Comparison of ENCODE assay signal across 10 cellular contexts in the genomic region with DNA sequence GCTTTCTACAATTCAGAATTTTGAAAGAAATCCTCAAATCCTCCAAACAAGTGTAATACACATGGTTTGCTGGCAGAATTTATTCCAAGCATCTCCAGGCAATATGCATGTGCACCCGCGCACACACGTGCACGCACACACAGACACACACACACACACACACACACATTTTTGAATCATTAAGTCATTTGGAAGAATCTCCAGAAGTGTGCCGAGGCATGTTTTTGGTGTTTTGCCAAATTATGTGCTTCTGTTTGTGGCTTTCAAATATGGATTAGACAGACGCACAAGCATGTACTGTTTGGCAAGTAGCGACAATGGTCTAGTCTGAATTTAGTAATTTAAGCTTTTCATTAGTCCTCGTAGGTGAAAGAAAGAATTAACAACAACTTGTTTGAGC. TPM values are rescaled to one million over a fixed set of nuclear protein-coding genes. Genes with fewer than 3 reads are reported as not detected.
DNase-seq lines count a peak whose midpoint lies in the region; ATAC-seq and TF ChIP-seq lines count a peak whose summit lies in the region.
"Had no signal": no experiment of that assay in that cellular context is flagged by ENCODE, and none has a peak within 500 bp of the region (broad histone marks: within the 10 kb centered on the region; RNA-seq: fewer than 3 reads in every experiment).

No MANE protein-coding gene starts in this region.

- peak overlapping the region; percentile 63 for H3K27ac Mint-ChIP-seq in MCF 10A (ENCODE audit: low read depth, unreplicated experiment)
- no peak overlapping the region for H3K27ac Mint-ChIP-seq in activated CD4-positive, alpha-beta T cell treated with anti-CD3 and anti-CD28 coated beads, Interleukin-2, amount 10 ng/mL, durations not matched to agents 24 days and 14 days

- H3K4me3 ChIP-seq in right cardiac atrium (ENCODE audit: low read length) = no peak overlapping the region

- TF ChIP-seq CTCF in MCF 10A (IDR thresholded peaks at IDR 0.05; ENCODE audit: unreplicated experiment) = no peak
- no peak for TF ChIP-seq CTCF in GM13976 (IDR thresholded peaks at IDR 0.05; ENCODE audit: borderline replicate concordance, control extremely low read depth, extremely low read depth, insufficient read depth, missing control alignments)

- no peaks in the 10 kb centered on the region for H3K27me3 ChIP-seq in right cardiac atrium (ENCODE audit: control insufficient read depth, insufficient read depth)

- no TSS peak for BruUV-seq in MCF 10A (replicated peaks; lab: Mats Ljungman, UMichigan)

- H3K4me3 Mint-ChIP-seq in MCF 10A (ENCODE audit: unreplicated experiment) = peak overlapping the region; percentile 54
- no peak overlapping the region for H3K4me3 Mint-ChIP-seq in activated CD4-positive, alpha-beta T cell treated with anti-CD3 and anti-CD28 coated beads, Interleukin-2, amount 10 ng/mL, durations not matched to agents 24 days and 14 days

- H3K9me3 Mint-ChIP-seq in MCF 10A (ENCODE audit: unreplicated experiment) = no peaks in the 10 kb centered on the region
- H3K9me3 Mint-ChIP-seq in activated CD4-positive, alpha-beta T cell treated with anti-CD3 and anti-CD28 coated beads, Interleukin-2, amount 10 ng/mL, durations not matched to agents 24 days and 14 days = no peaks in the 10 kb centered on the region

- in situ Hi-C loops in GM13976 (cut with MboI; ENCODE audit: low sequenced_read_pairs, unreplicated experiment) = no loop called here

- H3K4me1 ChIP-seq in right cardiac atrium (ENCODE audit: control insufficient read depth, insufficient read depth, low read length) = peaks cover 18% of the 10 kb centered on the region

- H3K27me3 Mint-ChIP-seq in MCF 10A (ENCODE audit: insufficient read depth, unreplicated experiment) = no peaks in the 10 kb centered on the region
- H3K27me3 Mint-ChIP-seq in activated CD4-positive, alpha-beta T cell treated with anti-CD3 and anti-CD28 coated beads, Interleukin-2, amount 10 ng/mL, durations not matched to agents 24 days and 14 days = peaks cover 13% of the 10 kb centered on the region

- CTCF ChIA-PET in MCF 10A (lab: Yijun Ruan, JAX) = interaction anchor here (0.7 to 1.5 kb wide), 3 partner anchors 14 to 73 kb away, joined by 4 read pairs; no protein-coding TSS in a partner anchor

- POLR2A ChIA-PET in MCF 10A (lab: Yijun Ruan, JAX) = interaction anchor here (0.5 to 3.2 kb wide), 32 partner anchors 8 to 1565 kb away, joined by 3 to 18 read pairs (median 4); a partner anchor contains a TSS

- no peaks in the 10 kb centered on the region for H3K9me3 ChIP-seq in right cardiac atrium (ENCODE audit: control insufficient read depth, low read length)

- peaks cover 17% of the 10 kb centered on the region for H3K36me3 Mint-ChIP-seq in MCF 10A (ENCODE audit: insufficient read depth, unreplicated experiment)
- no peaks in the 10 kb centered on the region for H3K36me3 Mint-ChIP-seq in activated CD4-positive, alpha-beta T cell treated with anti-CD3 and anti-CD28 coated beads, Interleukin-2, amount 10 ng/mL, durations not matched to agents 24 days and 14 days (ENCODE audit: low read depth)

- DNase-seq in Right ventricle myocardium inferior (ENCODE audit: missing footprints) (no peak), cardiac septum (ENCODE audit: low spot score) (no peak), MCF 10A (ENCODE audit: unreplicated experiment) (peak; percentile 83), right cardiac atrium (peak in 2 of 3 donors; percentile 50 to 65), GM13976 (ENCODE audit: low spot score) (no peak), posterior cingulate gyrus (no peak)
- DNase-seq in activated CD4-positive, alpha-beta T cell treated with anti-CD3 and anti-CD28 coated beads, Interleukin-2, amount 10 ng/mL, durations not matched to agents 24 days and 14 days = no peak
- DNase-seq: MV-4-11, RPMI8226 had no signal

- H3K4me1 Mint-ChIP-seq in MCF 10A (ENCODE audit: insufficient read depth, unreplicated experiment) = peaks cover 71% of the 10 kb centered on the region
- H3K4me1 Mint-ChIP-seq in activated CD4-positive, alpha-beta T cell treated with anti-CD3 and anti-CD28 coated beads, Interleukin-2, amount 10 ng/mL, durations not matched to agents 24 days and 14 days = no peaks in the 10 kb centered on the region

- H3K27ac ChIP-seq in right cardiac atrium (ENCODE audit: low read length) = no peak overlapping the region

- ATAC-seq in Right ventricle myocardium inferior = peak; percentile 43
- peak; percentile 15 to 38 for ATAC-seq in right cardiac atrium
- ATAC-seq in HG03025 (IDR thresholded peaks at IDR 0.05; ENCODE audit: low FRiP score, unreplicated experiment) = no peak

- intact Hi-C loops in Right ventricle myocardium inferior (cut with DNase I) (loop anchor here (5.0 kb wide), 1 partner anchor 75 kb away; no protein-coding TSS in a partner anchor), cardiac septum (cut with DNase I) (no loop called here), MCF 10A (cut with micrococcal nuclease) (no loop called here), right cardiac atrium (cut with DNase I) (no loop called here), posterior cingulate gyrus (cut with DNase I) (no loop called here)
- intact Hi-C loops in activated CD4-positive, alpha-beta T cell treated with anti-CD3 and anti-CD28 coated beads, Interleukin-2, amount 10 ng/mL, durations not matched to agents 24 days and 14 days (cut with micrococcal nuclease) = no loop called here

- 10% methylated on average over 8 of the region's 8 CpGs for WGBS in right cardiac atrium

RNA-seq across cellular contexts. Expression of a gene that starts 36.7 kb away (rescaled TPM):
- 116 TPM for total RNA-seq in Right ventricle myocardium inferior
- 129 TPM for total RNA-seq in cardiac septum
- total RNA-seq in MCF 10A (2022) = 52.2 and 70.8 TPM in 2 replicates
- 100 to 1,000 TPM; 125 to 143 (median 134) TPM for total RNA-seq in right cardiac atrium
- 22.5 TPM for polyA plus RNA-seq in right cardiac atrium
- not detected in 2 replicates for total RNA-seq in activated CD4-positive, alpha-beta T cell treated with anti-CD3 and anti-CD28 coated beads, Interleukin-2, amount 10 ng/mL, durations not matched to agents 24 days and 14 days

Comparison
In these comparisons a context has a peak if more than half of its experiments do, and no peak if none do; other contexts are left out.
1. DNase-seq: peak in MCF 10A (single experiment) and right cardiac atrium (2 of 3); none in Right ventricle myocardium inferior (single experiment), cardiac septum (single experiment), activated CD4-positive, alpha-beta T cell treated with anti-CD3 and anti-CD28 coated beads, Interleukin-2, amount 10 ng/mL, durations not matched to agents 24 days and 14 days (single experiment), GM13976 (single experiment) and posterior cingulate gyrus (0 of 10).
2. RNA of a gene that starts 36.7 kb away (total RNA-seq): 125 to 143 TPM in right cardiac atrium, 129 TPM in cardiac septum (single experiment), 116 TPM in Right ventricle myocardium inferior (single experiment) and 52.2 to 70.8 TPM in MCF 10A; not detected in activated CD4-positive, alpha-beta T cell treated with anti-CD3 and anti-CD28 coated beads, Interleukin-2, amount 10 ng/mL, durations not matched to agents 24 days and 14 days; every median in the first group is over 10 times any median in the second.